In genomic region chr2:71001592-71002570, GRCh38 we compare ENCODE assay signal across 1 cellular context.
TF ChIP-seq lines count a peak whose summit lies in the region.

No MANE protein-coding gene starts in this region.

TF ChIP-seq in neural cell, 6 proteins besides CTCF, POLR2A, EP300 and RAD21:
- TF ChIP-seq REST (IDR thresholded peaks at IDR 0.05; ENCODE audit: borderline replicate concordance) (peak; percentile 55), POLR2AphosphoS5 (IDR thresholded peaks at IDR 0.05) (no peak), SMC3 (conservative IDR thresholded peaks at IDR 0.05; ENCODE audit: poor library complexity) (no peak)
